Comparison of ENCODE assay signal across 1 cellular context in genomic region chr9:5447337-5447736, GRCh38.
TF ChIP-seq lines count a peak whose summit lies in the region.

No MANE protein-coding gene starts in this region.

TF ChIP-seq in endothelial cell of umbilical vein, 7 proteins besides CTCF, POLR2A, EP300 and RAD21:
- TF ChIP-seq FOS (IDR thresholded peaks at IDR 0.05; ENCODE audit: borderline replicate concordance, insufficient read depth, low read length) = no peak
- TF ChIP-seq EZH2 (IDR thresholded peaks at IDR 0.05; ENCODE audit: borderline replicate concordance, low read depth, low read length, severe bottlenecking) = no peak
- TF ChIP-seq JUN (IDR thresholded peaks at IDR 0.05; ENCODE audit: borderline replicate concordance, insufficient read depth, insufficient read length, low read depth) = no peak
- TF ChIP-seq, protein P1, sequence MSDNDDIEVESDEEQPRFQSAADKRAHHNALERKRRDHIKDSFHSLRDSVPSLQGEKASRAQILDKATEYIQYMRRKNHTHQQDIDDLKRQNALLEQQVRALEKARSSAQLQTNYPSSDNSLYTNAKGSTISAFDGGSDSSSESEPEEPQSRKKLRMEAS (IDR thresholded peaks at IDR 0.05; ENCODE audit: insufficient read depth, insufficient read length) = no peak
- TF ChIP-seq MYC (IDR thresholded peaks at IDR 0.05; ENCODE audit: low read depth, low read length) = no peak
